In genomic region chr18:27994571-27994970, GRCh38 we compare ENCODE assay signal across 25 cellular contexts.
"Had no signal": no experiment of that assay in that cellular context is flagged by ENCODE, and none has a peak within 500 bp of the region (broad histone marks: within the 10 kb centered on the region; RNA-seq: fewer than 3 reads in every experiment).

No MANE protein-coding gene starts in this region.

- H3K36me3 Mint-ChIP-seq: activated naive CD4-positive, alpha-beta T cell treated with anti-CD3 and anti-CD28 coated beads, Interleukin-2, amount 50 U/mL, for 72 hours had no signal

- H3K4me1 Mint-ChIP-seq: activated B cell treated with CpG ODN at 0.5 μM for 24 hours; activated CD4-positive, alpha-beta T cell treated with anti-CD3 and anti-CD28 coated beads for 36 hours; activated T-helper 17 cell treated with anti-CD3 and anti-CD28 coated beads, Interleukin-2, amount 50 U/mL, for 72 hours; immature natural killer cell had no signal

- H3K4me3 ChIP-seq: ascending aorta, breast epithelium, coronary artery, left lung, right lobe of liver, testis, uterus had no signal

- H3K27me3 Mint-ChIP-seq: activated B cell treated with CpG ODN at 0.5 μM for 24 hours; activated CD4-positive, alpha-beta T cell treated with anti-CD3 and anti-CD28 coated beads for 36 hours; activated T-cell treated with anti-CD3 and anti-CD28 coated beads, Interleukin-2, amount 50 U/mL, for 24 hours; activated T-helper 17 cell treated with anti-CD3 and anti-CD28 coated beads, Interleukin-2, amount 50 U/mL, for 72 hours; progenitor cell of endocrine pancreas had no signal

- H3K27ac Mint-ChIP-seq: activated B cell treated with CpG ODN at 0.5 μM for 24 hours; activated CD4-positive, alpha-beta T cell treated with anti-CD3 and anti-CD28 coated beads for 36 hours; activated naive CD4-positive, alpha-beta T cell treated with anti-CD3 and anti-CD28 coated beads, Interleukin-2, amount 50 U/mL, for 72 hours; activated T-cell treated with anti-CD3 and anti-CD28 coated beads, Interleukin-2, amount 50 U/mL, for 24 hours; activated T-helper 17 cell treated with anti-CD3 and anti-CD28 coated beads, Interleukin-2, amount 50 U/mL, for 72 hours; immature natural killer cell; progenitor cell of endocrine pancreas; T-helper 1 cell treated with Interleukin-12 subunit alpha and Interleukin-12 subunit beta and Interleukin-4 antibody, amounts not matched to agents 30 μg/mL and 1 μg/mL, for 36 hours had no signal

- DNase-seq: activated B cell treated with CpG ODN at 0.5 μM for 24 hours; activated CD4-positive, alpha-beta T cell treated with anti-CD3 and anti-CD28 coated beads for 36 hours; activated CD4-positive, alpha-beta T cell treated with anti-CD3 and anti-CD28 coated beads, Interleukin-2, amount 50 U/mL, for 4 hours; activated CD8-positive, alpha-beta memory T cell treated with anti-CD3 and anti-CD28 coated beads for 24 hours; activated CD8-positive, alpha-beta memory T cell treated with anti-CD3 and anti-CD28 coated beads, Interleukin-2, amount 50 U/mL, for 4 hours; activated T-cell treated with anti-CD3 and anti-CD28 coated beads, Interleukin-2, amount 50 U/mL, for 24 hours; immature natural killer cell; right lobe of liver; small intestine; stimulated activated CD4-positive, alpha-beta T cell treated with anti-CD3 and anti-CD28 coated beads, Interleukin-15, amount 100 ng/mL, for 24 hours; stimulated activated CD4-positive, alpha-beta T cell treated with anti-CD3 and anti-CD28 coated beads, Interleukin-2, amount 100 ng/mL, for 48 hours; stimulated activated CD8-positive, alpha-beta memory T cell treated with anti-CD3 and anti-CD28 coated beads, Interleukin-4, amount 100 ng/mL, for 48 hours; stimulated activated naive CD4-positive, alpha-beta T cell; T1000; testis; trophoblast cell; uterus had no signal

- H3K4me3 Mint-ChIP-seq: activated B cell treated with CpG ODN at 0.5 μM for 24 hours; activated CD4-positive, alpha-beta T cell treated with anti-CD3 and anti-CD28 coated beads for 36 hours; activated T-cell treated with anti-CD3 and anti-CD28 coated beads, Interleukin-2, amount 50 U/mL, for 24 hours; activated T-helper 17 cell treated with anti-CD3 and anti-CD28 coated beads, Interleukin-2, amount 50 U/mL, for 72 hours; immature natural killer cell; T-helper 1 cell treated with Interleukin-12 subunit alpha and Interleukin-12 subunit beta and Interleukin-4 antibody, amounts not matched to agents 30 μg/mL and 1 μg/mL, for 36 hours had no signal
